ENCODE assay signal across 17 cellular contexts in genomic region chr7:32415519-32415918, GRCh38.
DNase-seq lines count a peak whose midpoint lies in the region; ATAC-seq and TF ChIP-seq lines count a peak whose summit lies in the region.
"Had no signal": no experiment of that assay in that cellular context is flagged by ENCODE, and none has a peak within 500 bp of the region (broad histone marks: within the 10 kb centered on the region; RNA-seq: fewer than 3 reads in every experiment).

No MANE protein-coding gene starts in this region.

- in situ Hi-C loops in mammary epithelial cell (cut with MboI; ENCODE audit: low sequenced_read_pairs in 2 of 2) = no loop called here

- H3K4me2 ChIP-seq in mammary epithelial cell (ENCODE audit: insufficient read depth, low read depth, low read length) (peak overlapping the region; percentile 36), neural progenitor cell (peak overlapping the region; percentile 22)
- H3K4me2 ChIP-seq: BLaER1 had no signal

- H3K27me3 Mint-ChIP-seq in MCF 10A (ENCODE audit: insufficient read depth, unreplicated experiment) (peaks cover 16% of the 10 kb centered on the region), neural progenitor cell (ENCODE audit: insufficient read depth, low read depth) (no peaks in the 10 kb centered on the region)

- H3K4me1 Mint-ChIP-seq in MCF 10A (ENCODE audit: insufficient read depth, unreplicated experiment) = no peaks in the 10 kb centered on the region
- no peaks in the 10 kb centered on the region for H3K4me1 Mint-ChIP-seq in neural progenitor cell
- H3K4me1 Mint-ChIP-seq: CD14-positive monocyte; CD4-positive, alpha-beta memory T cell; IgD-negative memory B cell had no signal

- H3K27me3 ChIP-seq in mammary epithelial cell (ENCODE audit: insufficient read depth, low read length) = no peaks in the 10 kb centered on the region
- no peaks in the 10 kb centered on the region for H3K27me3 ChIP-seq in neural progenitor cell
- H3K27me3 ChIP-seq: BLaER1 had no signal

- H3K27ac ChIP-seq in mammary epithelial cell (ENCODE audit: insufficient read depth, low read depth, low read length) (no peak overlapping the region), neural progenitor cell (no peak overlapping the region), caudate nucleus (ENCODE audit: low read depth, low read length) (no peak overlapping the region)
- H3K27ac ChIP-seq: BLaER1 had no signal

- H3K9me3 ChIP-seq in mammary epithelial cell (replicated peaks; ENCODE audit: insufficient read depth, low read length) = no peaks in the 10 kb centered on the region
- no peaks in the 10 kb centered on the region for H3K9me3 ChIP-seq in neural progenitor cell (ENCODE audit: low read depth)
- H3K9me3 ChIP-seq: BLaER1 had no signal

- intact Hi-C loops in mammary epithelial cell (cut with micrococcal nuclease) (no loop called here), MCF 10A (cut with micrococcal nuclease) (no loop called here)

- dilution Hi-C loops in mammary epithelial cell (cut with HindIII; ENCODE audit: low sequenced_read_pairs) = no loop called here

- DNase-seq in mammary epithelial cell (no peak), MCF 10A (ENCODE audit: unreplicated experiment) (no peak), NCI-H69 (lab: John Stamatoyannopoulos, UW) (peak; percentile 24), neural progenitor cell (ENCODE audit: low spot score) (peak; percentile 55), caudate nucleus (lab: John Stamatoyannopoulos, UW) (no peak)
- DNase-seq: 8988T; Calu3; CD4-positive, alpha-beta memory T cell; DMS79 treated with DMSO at 0.1 percent for 48 hours; GF-D8; HCEC 1CT had no signal

- H3K9me3 Mint-ChIP-seq in MCF 10A (ENCODE audit: unreplicated experiment) (no peaks in the 10 kb centered on the region), neural progenitor cell (no peaks in the 10 kb centered on the region)
- H3K9me3 Mint-ChIP-seq: CD14-positive monocyte had no signal

- WGBS in mammary epithelial cell (ENCODE audit: low coverage, missing lambda C conversion rate) = 84% methylated on average over 5 of the region's 6 CpGs

- H4K20me1 ChIP-seq in mammary epithelial cell (ENCODE audit: insufficient read depth, low read length) = no peaks in the 10 kb centered on the region
- H4K20me1 ChIP-seq in neural progenitor cell (ENCODE audit: low read depth) = no peaks in the 10 kb centered on the region
- H4K20me1 ChIP-seq: BLaER1 had no signal

- H3K4me1 ChIP-seq in mammary epithelial cell (ENCODE audit: insufficient read depth, low read length) = peaks cover 15% of the 10 kb centered on the region
- peaks cover 4% of the 10 kb centered on the region for H3K4me1 ChIP-seq in neural progenitor cell
- H3K4me1 ChIP-seq: BLaER1 had no signal

- ATAC-seq in HG02642 (IDR thresholded peaks at IDR 0.05; ENCODE audit: poor library complexity, unreplicated experiment) = no peak
- ATAC-seq in GM21576 (IDR thresholded peaks at IDR 0.05; ENCODE audit: unreplicated experiment) = no peak
- ATAC-seq: HepG2 had no signal

- no peaks in the 10 kb centered on the region for H3K36me3 ChIP-seq in mammary epithelial cell (ENCODE audit: insufficient read depth, low read length)
- no peaks in the 10 kb centered on the region for H3K36me3 ChIP-seq in neural progenitor cell
- H3K36me3 ChIP-seq: BLaER1 had no signal

- H2AFZ ChIP-seq in mammary epithelial cell (ENCODE audit: low read depth, low read length) (peak overlapping the region; percentile 36), neural progenitor cell (replicated peaks) (no peak overlapping the region)

- H3K27ac Mint-ChIP-seq in MCF 10A (ENCODE audit: low read depth, unreplicated experiment) = no peak overlapping the region
- no peak overlapping the region for H3K27ac Mint-ChIP-seq in neural progenitor cell
- H3K27ac Mint-ChIP-seq: CD14-positive monocyte; CD4-positive, alpha-beta memory T cell; IgD-negative memory B cell had no signal

- no peaks in the 10 kb centered on the region for H3F3A ChIP-seq in neural progenitor cell (ENCODE audit: low read depth)

- TF ChIP-seq CTCF in mammary epithelial cell (conservative IDR thresholded peaks at IDR 0.05 in 1 of 2, IDR thresholded peaks at IDR 0.05 in 1 of 2; ENCODE audit: extremely low read depth in 1 of 2, insufficient read depth in 1 of 2, low read depth in 1 of 2, low read length in 2 of 2) (no peak), MCF 10A (IDR thresholded peaks at IDR 0.05; ENCODE audit: unreplicated experiment) (no peak), neural progenitor cell (IDR thresholded peaks at IDR 0.05) (no peak)

- POLR2A ChIA-PET in MCF 10A (lab: Yijun Ruan, JAX) = no interaction called here

- H3K4me3 Mint-ChIP-seq in MCF 10A (ENCODE audit: unreplicated experiment) = no peak overlapping the region
- no peak overlapping the region for H3K4me3 Mint-ChIP-seq in neural progenitor cell
- H3K4me3 Mint-ChIP-seq: CD14-positive monocyte; CD4-positive, alpha-beta memory T cell; IgD-negative memory B cell had no signal

- H3K36me3 Mint-ChIP-seq in MCF 10A (ENCODE audit: insufficient read depth, unreplicated experiment) (no peaks in the 10 kb centered on the region), neural progenitor cell (no peaks in the 10 kb centered on the region)
- H3K36me3 Mint-ChIP-seq: CD14-positive monocyte; CD4-positive, alpha-beta memory T cell; IgD-negative memory B cell had no signal

- H3K9ac ChIP-seq in mammary epithelial cell (ENCODE audit: insufficient read depth, low read length) = no peak overlapping the region
- no peak overlapping the region for H3K9ac ChIP-seq in neural progenitor cell
- H3K9ac ChIP-seq: BLaER1 had no signal

- H3K79me2 ChIP-seq in mammary epithelial cell (ENCODE audit: insufficient read depth, low read length) (no peaks in the 10 kb centered on the region), neural progenitor cell (ENCODE audit: low read depth) (no peaks in the 10 kb centered on the region)

- no TSS peak for BruUV-seq in mammary epithelial cell (replicated peaks; lab: Mats Ljungman, UMichigan)
- no TSS peak for BruUV-seq in MCF 10A (replicated peaks; lab: Mats Ljungman, UMichigan)

- H3K4me3 ChIP-seq in mammary epithelial cell (replicated peaks in 1 of 3; ENCODE audit: insufficient read depth in 1 of 3, low read depth in 2 of 3, low read length in 3 of 3) (no peak overlapping the region), neural progenitor cell (no peak overlapping the region)
- H3K4me3 ChIP-seq: BLaER1 had no signal

- CTCF ChIA-PET in mammary epithelial cell (lab: Charles Lee; ENCODE audit: low non-redundant PET) = no interaction called here
- CTCF ChIA-PET in MCF 10A (lab: Yijun Ruan, JAX) = interaction anchor here (0.6 kb wide), 1 partner anchor 9 kb away, joined by 3 read pairs; no protein-coding TSS in a partner anchor

Comparison
In these comparisons a context has a peak if more than half of its experiments do, and no peak if none do; other contexts are left out.
1. DNase-seq: peak in NCI-H69 (single experiment) and neural progenitor cell (single experiment); none in mammary epithelial cell (single experiment), MCF 10A (single experiment) and caudate nucleus (0 of 61).